ENCODE assay signal across 18 cellular contexts in genomic region chr2:128742467-128742866, GRCh38.
DNase-seq lines count a peak whose midpoint lies in the region; ATAC-seq, FAIRE-seq and TF ChIP-seq lines count a peak whose summit lies in the region.
"Had no signal": no experiment of that assay in that cellular context is flagged by ENCODE, and none has a peak within 500 bp of the region (broad histone marks: within the 10 kb centered on the region; RNA-seq: fewer than 3 reads in every experiment).

No MANE protein-coding gene starts in this region.

- no peaks in the 10 kb centered on the region for H3K36me3 ChIP-seq in K562 (ENCODE audit: control insufficient read depth, insufficient read depth, low read length)
- H3K36me3 ChIP-seq: BLaER1 had no signal

- no peak overlapping the region for H3K4me3 Mint-ChIP-seq in mesothelial cell of epicardium
- H3K4me3 Mint-ChIP-seq: CD14-positive monocyte; CD4-positive, alpha-beta memory T cell; HFFc6 had no signal

- H3K9ac ChIP-seq in K562 (ENCODE audit: insufficient read depth in 1 of 2, low read depth in 2 of 2, low read length in 2 of 2) = no peak overlapping the region
- H3K9ac ChIP-seq: BLaER1 had no signal

- no peak overlapping the region for H2AFZ ChIP-seq in K562 (ENCODE audit: low read depth, low read length)

- no peaks in the 10 kb centered on the region for H3K4me1 ChIP-seq in A549
- H3K4me1 ChIP-seq in K562 (replicated peaks in 1 of 2; ENCODE audit: control insufficient read depth in 2 of 2, insufficient read depth in 2 of 2, low read length in 2 of 2) = no peaks in the 10 kb centered on the region
- H3K4me1 ChIP-seq: BLaER1 had no signal

- H3K27me3 ChIP-seq in K562 (ENCODE audit: control insufficient read depth in 2 of 2, insufficient read depth in 2 of 2, low read length in 2 of 2) = peaks cover 0 to 2% of the 10 kb centered on the region in 2 experiments; a peak in 2 of 5 replicates
- H3K27me3 ChIP-seq: BLaER1 had no signal

- CTCF ChIA-PET in A549 (lab: Yijun Ruan, JAX) = interaction anchor here (0.5 to 1.8 kb wide), 3 partner anchors 10 to 947 kb away, joined by 3 to 8 read pairs (median 3); no protein-coding TSS in a partner anchor
- CTCF ChIA-PET in K562 (lab: Yijun Ruan, JAX; ENCODE audit: low intra/inter-chr PET ratio) = no interaction called here

- DNase-seq in NCI-H1417 (lab: John Stamatoyannopoulos, UW) (peak in 2 of 3 experiments; percentile 16 to 73), NCI-H1417 treated with DMSO at 0.1 percent for 48 hours (lab: John Stamatoyannopoulos, UW) (no peak), A549 (ENCODE audit: low read depth in 1 of 2, low spot score in 1 of 2) (no peak), K562 (ENCODE audit: extremely low read depth in 1 of 4, low spot score in 3 of 4) (no peak), mesothelial cell of epicardium (ENCODE audit: low spot score in 2 of 2, unreplicated experiment in 2 of 2) (no peak), hepatic stellate cell (ENCODE audit: low spot score) (no peak), NCI-H1048 (lab: John Stamatoyannopoulos, UW) (no peak)
- DNase-seq: Calu3; CD4-positive, alpha-beta memory T cell; DMS79 treated with DMSO at 0.1 percent for 48 hours; GF-D8; GOT3; H7; HFFc6 had no signal

- no peaks in the 10 kb centered on the region for H3K79me2 ChIP-seq in K562 (ENCODE audit: control insufficient read depth, insufficient read depth, low read length)

- TF ChIP-seq POLR2A in A549 (IDR thresholded peaks at IDR 0.05; ENCODE audit: low read length) = no peak
- TF ChIP-seq POLR2A in K562 (conservative IDR thresholded peaks at IDR 0.05) = no peak

- H3K27ac Mint-ChIP-seq in mesothelial cell of epicardium = peak overlapping the region; percentile 94
- H3K27ac Mint-ChIP-seq: CD14-positive monocyte; CD4-positive, alpha-beta memory T cell; HFFc6 had no signal

- intact Hi-C loops in K562 (cut with micrococcal nuclease) = no loop called here

- no peaks in the 10 kb centered on the region for H3K9me3 ChIP-seq in A549
- H3K9me3 ChIP-seq in K562 (replicated peaks; ENCODE audit: control insufficient read depth, insufficient read depth, low read depth, low read length) = no peaks in the 10 kb centered on the region
- H3K9me3 ChIP-seq: BLaER1 had no signal

- H3K27ac ChIP-seq in A549 = no peak overlapping the region
- H3K27ac ChIP-seq in K562 (ENCODE audit: extremely low read depth, low read depth, low read length) = no peak overlapping the region
- H3K27ac ChIP-seq: 22Rv1, BLaER1 had no signal

- ATAC-seq in A549 (no peak), K562 (no peak)
- ATAC-seq: HCT116 had no signal

- H3K9me1 ChIP-seq in K562 (ENCODE audit: control insufficient read depth, insufficient read depth, low read length) = no peaks in the 10 kb centered on the region

- no peak for TF ChIP-seq RAD21 in A549 (conservative IDR thresholded peaks at IDR 0.05 in 1 of 2, IDR thresholded peaks at IDR 0.05 in 1 of 2)
- no peak for TF ChIP-seq RAD21 in K562 (CRISPR knock-in tag; conservative IDR thresholded peaks at IDR 0.05 in 1 of 2, IDR thresholded peaks at IDR 0.05 in 1 of 2)

- no peak overlapping the region for H3K4me2 ChIP-seq in A549
- no peak overlapping the region for H3K4me2 ChIP-seq in K562 (ENCODE audit: insufficient read depth, low read length)
- H3K4me2 ChIP-seq: BLaER1 had no signal

- POLR2A ChIA-PET in A549 (lab: Yijun Ruan, JAX) (no interaction called here), K562 (lab: Yijun Ruan, JAX) (interaction anchor here (0.7 kb wide), 1 partner anchor 1079 kb away, joined by 3 read pairs; no protein-coding TSS in a partner anchor)

- in situ Hi-C loops in K562 (cut with MboI) = no loop called here

- no peaks in the 10 kb centered on the region for H4K20me1 ChIP-seq in K562 (replicated peaks; ENCODE audit: control insufficient read depth, insufficient read depth, low read length)
- H4K20me1 ChIP-seq: BLaER1 had no signal

- H3K27me3 Mint-ChIP-seq in mesothelial cell of epicardium (ENCODE audit: low read depth) = no peaks in the 10 kb centered on the region

- no TSS peak for BruUV-seq in K562 (replicated peaks; lab: Mats Ljungman, UMichigan)

- H3K4me1 Mint-ChIP-seq in mesothelial cell of epicardium = peaks cover 59% of the 10 kb centered on the region
- H3K4me1 Mint-ChIP-seq: CD14-positive monocyte had no signal

- 12% methylated on average over 3 of the region's 3 CpGs for WGBS in A549 (ENCODE audit: missing lambda C conversion rate)
- 0% methylated on average over 3 of the region's 3 CpGs for WGBS in K562 (ENCODE audit: insufficient coverage, low coverage, missing lambda C conversion rate)

- H3K4me3 ChIP-seq in A549 (no peak overlapping the region), K562 (no peak overlapping the region)
- H3K4me3 ChIP-seq: BLaER1 had no signal

- TF ChIP-seq EP300 in A549 (IDR thresholded peaks at IDR 0.05) (no peak), K562 (IDR thresholded peaks at IDR 0.05; ENCODE audit: low read length) (no peak)

- TF ChIP-seq CTCF in A549 (IDR thresholded peaks at IDR 0.05) = no peak
- no peak for TF ChIP-seq CTCF in K562 (IDR thresholded peaks at IDR 0.05 in 2 of 3, conservative IDR thresholded peaks at IDR 0.05 in 1 of 3; ENCODE audit: insufficient read depth in 2 of 3, low read depth in 1 of 3, low read length in 3 of 3)
- TF ChIP-seq CTCF in mesothelial cell of epicardium (IDR thresholded peaks at IDR 0.05; ENCODE audit: unreplicated experiment) = no peak

- H3K9me3 Mint-ChIP-seq in mesothelial cell of epicardium = peaks cover 25% of the 10 kb centered on the region
- H3K9me3 Mint-ChIP-seq: CD4-positive, alpha-beta memory T cell; HFFc6 had no signal

- peaks cover 23% of the 10 kb centered on the region for H3K36me3 Mint-ChIP-seq in mesothelial cell of epicardium
- H3K36me3 Mint-ChIP-seq: CD14-positive monocyte; CD4-positive, alpha-beta memory T cell had no signal

- no peak for FAIRE-seq in A549 (lab: Jason Lieb, UNC)
- FAIRE-seq in K562 (lab: Jason Lieb, UNC) = no peak

TF ChIP-seq in A549, 52 proteins besides CTCF, POLR2A, EP300 and RAD21:
- TF ChIP-seq MAFK (IDR thresholded peaks at IDR 0.05; ENCODE audit: partially characterized antibody) = peak; percentile 40
- no peak for TF ChIP-seq RFX5 (IDR thresholded peaks at IDR 0.05)
- no peak for TF ChIP-seq ZFP36 (IDR thresholded peaks at IDR 0.05; ENCODE audit: borderline replicate concordance, partially characterized antibody)
- TF ChIP-seq NPAS2 (CRISPR knock-in tag; IDR thresholded peaks at IDR 0.05; ENCODE audit: borderline replicate concordance) = no peak
- TF ChIP-seq CEBPB (IDR thresholded peaks at IDR 0.05) = no peak
- TF ChIP-seq NR3C1 (IDR thresholded peaks at IDR 0.05) = no peak

TF ChIP-seq in K562, 482 proteins besides CTCF, POLR2A, EP300 and RAD21:
- no peak for TF ChIP-seq ZNF184 (CRISPR knock-in tag; IDR thresholded peaks at IDR 0.05)
- no peak for TF ChIP-seq TAF1 (IDR thresholded peaks at IDR 0.05; ENCODE audit: control insufficient read depth, extremely low read depth, insufficient read depth, low read length, severe bottlenecking)
- TF ChIP-seq ZNF639 (CRISPR knock-in tag; conservative IDR thresholded peaks at IDR 0.05 in 1 of 2, IDR thresholded peaks at IDR 0.05 in 1 of 2) = no peak
- TF ChIP-seq ZBTB43 (CRISPR knock-in tag; IDR thresholded peaks at IDR 0.05) = no peak
- TF ChIP-seq, protein P1, sequence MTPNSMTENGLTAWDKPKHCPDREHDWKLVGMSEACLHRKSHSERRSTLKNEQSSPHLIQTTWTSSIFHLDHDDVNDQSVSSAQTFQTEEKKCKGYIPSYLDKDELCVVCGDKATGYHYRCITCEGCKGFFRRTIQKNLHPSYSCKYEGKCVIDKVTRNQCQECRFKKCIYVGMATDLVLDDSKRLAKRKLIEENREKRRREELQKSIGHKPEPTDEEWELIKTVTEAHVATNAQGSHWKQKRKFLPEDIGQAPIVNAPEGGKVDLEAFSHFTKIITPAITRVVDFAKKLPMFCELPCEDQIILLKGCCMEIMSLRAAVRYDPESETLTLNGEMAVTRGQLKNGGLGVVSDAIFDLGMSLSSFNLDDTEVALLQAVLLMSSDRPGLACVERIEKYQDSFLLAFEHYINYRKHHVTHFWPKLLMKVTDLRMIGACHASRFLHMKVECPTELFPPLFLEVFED (CRISPR knock-in tag; conservative IDR thresholded peaks at IDR 0.05) = no peak
- peak; percentile 40; the same call in 1 of the 2 replicates for TF ChIP-seq ZNF316 (IDR thresholded peaks at IDR 0.05)
TF ChIP-seq in K562: peak in this region for 1.

Comparison
In these comparisons a context has a peak if more than half of its experiments do, and no peak if none do; other contexts are left out.
1. DNase-seq: peak in NCI-H1417 (2 of 3); none in NCI-H1417 treated with DMSO at 0.1 percent for 48 hours (single experiment), A549 (0 of 2), K562 (0 of 4), mesothelial cell of epicardium (0 of 2), hepatic stellate cell (single experiment) and NCI-H1048 (single experiment).